16 cellular contexts compared by ENCODE assay signal in the genomic region with DNA sequence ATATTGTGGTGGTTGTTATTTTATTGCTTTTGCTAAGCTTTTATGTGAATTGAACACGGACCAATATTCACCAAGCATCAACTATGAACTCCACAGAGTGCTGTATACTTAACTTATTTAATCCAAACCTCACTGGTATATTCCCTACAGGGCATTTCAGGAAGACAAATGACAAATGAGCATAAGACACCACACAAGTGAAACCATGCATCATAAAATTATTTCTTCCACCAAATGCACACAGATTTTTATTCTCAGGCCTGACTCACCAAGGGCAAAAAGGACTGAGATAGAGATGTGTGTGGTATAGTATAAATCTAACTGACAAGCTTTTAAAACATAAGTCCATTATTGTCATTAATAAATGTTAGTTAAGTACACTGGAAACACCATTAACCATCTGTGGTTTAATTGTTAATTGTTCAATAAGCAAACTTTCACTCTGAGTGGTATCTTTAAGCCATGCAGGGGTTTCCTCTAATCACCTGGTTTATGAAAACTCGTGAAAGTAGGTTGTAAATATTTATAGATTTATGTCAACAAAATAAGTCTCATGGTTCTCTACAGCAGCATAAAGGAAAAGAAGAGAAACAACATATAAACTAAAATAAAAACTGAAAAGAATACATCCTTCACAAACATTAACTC.
DNase-seq lines count a peak whose midpoint lies in the region; ATAC-seq and FAIRE-seq lines count a peak whose summit lies in the region.
"Had no signal": no experiment of that assay in that cellular context is flagged by ENCODE, and none has a peak within 500 bp of the region (broad histone marks: within the 10 kb centered on the region; RNA-seq: fewer than 3 reads in every experiment).

No MANE protein-coding gene starts in this region.

- no peak overlapping the region for H3K4me3 ChIP-seq in HAP-1
- H3K4me3 ChIP-seq: esophagus squamous epithelium, mucosa of descending colon, psoas muscle had no signal

- H3K27me3 ChIP-seq in HAP-1 (ENCODE audit: low read depth): no peaks in the 10 kb centered on the region
- H3K27me3 ChIP-seq: esophagus squamous epithelium had no signal

- H3K36me3 ChIP-seq in HAP-1 (replicated peaks): no peaks in the 10 kb centered on the region
- H3K36me3 ChIP-seq: esophagus squamous epithelium had no signal

- in situ Hi-C loops in KBM-7 (cut with MboI; ENCODE audit: low pct_unique_long_range_greater_than_20kb, low sequenced_read_pairs): no loop called here
- in situ Hi-C loops in HAP-1 (cut with MboI; ENCODE audit: low sequenced_read_pairs): no loop called here

- peak; percentile 73 for FAIRE-seq in RCC 7860 (lab: Jason Lieb, UNC)
- FAIRE-seq in islet of Langerhans (lab: Jason Lieb, UNC): peak; percentile 99

- H3K4me1 ChIP-seq in HAP-1: no peaks in the 10 kb centered on the region
- H3K4me1 ChIP-seq: psoas muscle had no signal

- ATAC-seq in GM21619 (IDR thresholded peaks at IDR 0.05; ENCODE audit: unreplicated experiment): peak; percentile 49
- ATAC-seq: left ventricle myocardium superior, mucosa of descending colon, psoas muscle had no signal

- H3K9me3 ChIP-seq in HAP-1: no peaks in the 10 kb centered on the region
- H3K9me3 ChIP-seq: mucosa of descending colon, psoas muscle had no signal

- DNase-seq in ELR (ENCODE audit: low read depth) (peak; percentile 38), RCC 7860 (ENCODE audit: low spot score) (peak; percentile 16), KBM-7 (no peak), HAP-1 (ENCODE audit: low spot score in 2 of 2) (no peak), NCI-H510A treated with DMSO at 0.1 percent for 48 hours (lab: John Stamatoyannopoulos, UW) (no peak)
- DNase-seq: aorta; DMS79 treated with DMSO at 0.1 percent for 48 hours; effector CD4-positive, alpha-beta T cell; esophagus squamous epithelium; left ventricle myocardium superior; mucosa of descending colon; NCI-H1105 treated with DMSO at 0.1 percent for 48 hours; psoas muscle; SHP77 treated with DMSO at 0.1 percent for 48 hours had no signal

Comparison
In these comparisons a context has a peak if more than half of its experiments do, and no peak if none do; other contexts are left out.
1. DNase-seq: peak in ELR (single experiment) and RCC 7860 (single experiment); none in KBM-7 (single experiment), HAP-1 (0 of 2) and NCI-H510A treated with DMSO at 0.1 percent for 48 hours (single experiment).